ENCODE assay signal across 12 cellular contexts in the genomic region with DNA sequence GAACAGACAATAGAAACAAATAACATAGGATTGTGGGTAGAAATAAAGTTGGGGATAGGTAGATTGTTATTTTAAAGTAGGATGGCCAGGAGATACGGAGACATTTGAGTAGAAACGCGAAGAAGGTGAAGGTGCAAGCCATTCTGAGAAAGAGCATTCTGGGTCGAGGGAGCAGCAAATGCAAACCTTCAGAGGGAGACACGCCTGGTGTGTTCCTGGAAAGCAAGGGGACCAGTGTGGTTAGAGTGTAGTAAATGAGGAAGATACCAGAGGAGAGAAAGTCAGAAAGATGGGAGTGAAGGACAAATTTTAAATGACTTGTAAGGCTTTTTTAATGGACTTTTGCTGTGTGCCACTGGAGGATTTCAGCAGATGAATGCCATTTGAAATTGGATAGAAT. TPM values are rescaled to one million over a fixed set of nuclear protein-coding genes. Genes with fewer than 3 reads are reported as not detected.
DNase-seq lines count a peak whose midpoint lies in the region; ATAC-seq, FAIRE-seq and TF ChIP-seq lines count a peak whose summit lies in the region.
"Had no signal": no experiment of that assay in that cellular context is flagged by ENCODE, and none has a peak within 500 bp of the region (broad histone marks: within the 10 kb centered on the region; RNA-seq: fewer than 3 reads in every experiment).

No MANE protein-coding gene starts in this region.

- H2AFZ ChIP-seq in GM12878 (ENCODE audit: control insufficient read depth, low read depth, low read length), result no peak overlapping the region

- ATAC-seq in CD8-positive, alpha-beta T cell, result no peak
- ATAC-seq in GM12878 (no peak), naive B cell (ENCODE audit: low read depth in 2 of 2) (no peak), GM19351 (IDR thresholded peaks at IDR 0.05; ENCODE audit: unreplicated experiment) (no peak)
- ATAC-seq: sciatic nerve had no signal

- TF ChIP-seq EP300 in GM12878 (IDR thresholded peaks at IDR 0.05; ENCODE audit: borderline replicate concordance in 1 of 2, control insufficient read depth in 1 of 2, low read depth in 2 of 2, low read length in 2 of 2) (no peak), esophagus muscularis mucosa (IDR thresholded peaks at IDR 0.05) (no peak)

- H3K27me3 Mint-ChIP-seq in CD8-positive, alpha-beta T cell (ENCODE audit: low read depth), result no peaks in the 10 kb centered on the region
- H3K27me3 Mint-ChIP-seq in naive B cell, result no peaks in the 10 kb centered on the region

- peak overlapping the region; percentile 99 for H3K4me3 Mint-ChIP-seq in CD8-positive, alpha-beta T cell
- H3K4me3 Mint-ChIP-seq in naive B cell, result peak overlapping the region; percentile 10 to 97 (median 91)

- no peaks in the 10 kb centered on the region for H3K9me3 ChIP-seq in CD8-positive, alpha-beta T cell (ENCODE audit: low read length)
- H3K9me3 ChIP-seq in GM12878 (replicated peaks; ENCODE audit: control insufficient read depth, insufficient read depth, low read length) (no peaks in the 10 kb centered on the region), adrenal gland (replicated peaks in 1 of 3) (no peaks in the 10 kb centered on the region), esophagus muscularis mucosa (no peaks in the 10 kb centered on the region)
- H3K9me3 ChIP-seq: transverse colon had no signal

- BruUV-seq in GM12878 (replicated peaks; lab: Mats Ljungman, UMichigan), result no TSS peak

- no peak for DNase-seq in CD8-positive, alpha-beta T cell
- peak; percentile 42 for DNase-seq in KBM-7
- DNase-seq in GM12878 (ENCODE audit: low read depth, low spot score), result no peak
- no peak for DNase-seq in naive B cell
- DNase-seq in effector CD4-positive, alpha-beta T cell, result no peak
- DNase-seq in adrenal gland, result no peak
- no peak for DNase-seq in esophagus muscularis mucosa (ENCODE audit: extremely low spot score)
- DNase-seq: NCI-H1930, transverse colon had no signal

- CTCF ChIA-PET in CD8-positive, alpha-beta T cell (lab: Charles Lee), result no interaction called here
- CTCF ChIA-PET in GM12878 (lab: Yijun Ruan, JAX), result interaction anchor here (1.0 to 5.7 kb wide), 6 partner anchors 9 to 330 kb away, joined by 3 to 31 read pairs (median 3); no protein-coding TSS in a partner anchor

- no peaks in the 10 kb centered on the region for H3K27me3 ChIP-seq in CD8-positive, alpha-beta T cell (ENCODE audit: insufficient read depth, low read length)
- H3K27me3 ChIP-seq in GM12878 (replicated peaks in 1 of 2; ENCODE audit: control insufficient read depth in 2 of 2, insufficient read depth in 2 of 2, low read length in 1 of 2) (no peaks in the 10 kb centered on the region), adrenal gland (no peaks in the 10 kb centered on the region), esophagus muscularis mucosa (no peaks in the 10 kb centered on the region)
- H3K27me3 ChIP-seq: transverse colon had no signal

- 59% methylated on average over 5 of the region's 5 CpGs for WGBS in GM12878 (ENCODE audit: insufficient coverage, insufficient replicate concordance, low lambda C conversion rate, missing lambda C conversion rate)
- 81 to 88% (median 85%) methylated on average over 5 of the region's 5 CpGs for WGBS in adrenal gland, 4 donors
- 93% methylated on average over 5 of the region's 5 CpGs for WGBS in esophagus muscularis mucosa

- H3K27ac Mint-ChIP-seq in CD8-positive, alpha-beta T cell, result peak overlapping the region; percentile 100
- peak overlapping the region in 5 of 6 donors; percentile 37 to 98 (median 76) for H3K27ac Mint-ChIP-seq in naive B cell

- peak overlapping the region; percentile 88 for H3K4me3 ChIP-seq in CD8-positive, alpha-beta T cell (ENCODE audit: low read depth, low read length)
- H3K4me3 ChIP-seq in GM12878 (peak overlapping the region; percentile 95), adrenal gland (peak overlapping the region in 1 of 4 donors; percentile 74), esophagus muscularis mucosa (peak overlapping the region in 2 of 4 donors; percentile 71 to 79)

- no peaks in the 10 kb centered on the region for H3K9me3 Mint-ChIP-seq in CD8-positive, alpha-beta T cell
- no peaks in the 10 kb centered on the region for H3K9me3 Mint-ChIP-seq in naive B cell

- SMC1A ChIA-PET in GM12878 (lab: Charles Lee; ENCODE audit: uncharacterized antibody, unreplicated experiment), result interaction anchor here (0.7 to 3.7 kb wide), 5 partner anchors 15 to 223 kb away, joined by 3 to 16 read pairs (median 3); no protein-coding TSS in a partner anchor

- peaks cover 15% of the 10 kb centered on the region for H3K4me1 ChIP-seq in CD8-positive, alpha-beta T cell (ENCODE audit: insufficient read depth, low read length)
- H3K4me1 ChIP-seq in GM12878 (ENCODE audit: control insufficient read depth, insufficient read depth, low read length), result peaks cover 3% of the 10 kb centered on the region; the same call in 1 of the 2 replicates
- peaks cover 10 to 28% of the 10 kb centered on the region in 2 donors for H3K4me1 ChIP-seq in adrenal gland (replicated peaks in 1 of 2)
- peaks cover 21 to 32% (median 24%) of the 10 kb centered on the region in 4 donors for H3K4me1 ChIP-seq in esophagus muscularis mucosa

- peaks cover 18% of the 10 kb centered on the region for H3K79me2 ChIP-seq in GM12878 (ENCODE audit: control insufficient read depth, insufficient read depth, low read length)

- TF ChIP-seq POLR2A in GM12878 (IDR thresholded peaks at IDR 0.05; ENCODE audit: low read depth, low read length), result no peak
- no peak for TF ChIP-seq POLR2A in adrenal gland (IDR thresholded peaks at IDR 0.05)
- no peak for TF ChIP-seq POLR2A in esophagus muscularis mucosa (IDR thresholded peaks at IDR 0.05; ENCODE audit: low read depth)

- TF ChIP-seq CTCF in CD8-positive, alpha-beta T cell (IDR thresholded peaks at IDR 0.05), result no peak
- TF ChIP-seq CTCF in GM12878 (IDR thresholded peaks at IDR 0.05 in 2 of 3, conservative IDR thresholded peaks at IDR 0.05 in 1 of 3; ENCODE audit: control insufficient read depth in 2 of 3, extremely low read depth in 1 of 3, insufficient read depth in 1 of 3, low read depth in 3 of 3, low read length in 3 of 3) (no peak), adrenal gland (IDR thresholded peaks at IDR 0.05) (no peak), esophagus muscularis mucosa (IDR thresholded peaks at IDR 0.05) (no peak)

- H3K9ac ChIP-seq in GM12878 (ENCODE audit: control insufficient read depth, insufficient read depth, low read length), result no peak overlapping the region

- RAD21 ChIA-PET in GM12878 (lab: Charles Lee; ENCODE audit: unreplicated experiment), result interaction anchor here (0.6 to 0.8 kb wide), 2 partner anchors 406 to 597 kb away, joined by 3 read pairs; no protein-coding TSS in a partner anchor

- peak overlapping the region; percentile 85 for H3K4me2 ChIP-seq in GM12878 (ENCODE audit: control insufficient read depth, insufficient read depth)

- peaks cover 34% of the 10 kb centered on the region for H3K4me1 Mint-ChIP-seq in CD8-positive, alpha-beta T cell (ENCODE audit: low read depth)
- peaks cover 28 to 50% (median 40%) of the 10 kb centered on the region in 3 donors for H3K4me1 Mint-ChIP-seq in naive B cell

- in situ Hi-C loops in KBM-7 (cut with MboI; ENCODE audit: low pct_unique_long_range_greater_than_20kb, low sequenced_read_pairs), result no loop called here
- in situ Hi-C loops in GM12878 (cut with MboI), result loop anchor here (25.0 kb wide), 1 partner anchor 572 kb away; no protein-coding TSS in a partner anchor

- H3K27ac ChIP-seq in CD8-positive, alpha-beta T cell (ENCODE audit: low read depth, low read length), result no peak overlapping the region
- H3K27ac ChIP-seq in GM12878 (ENCODE audit: control insufficient read depth, insufficient read depth), result no peak overlapping the region
- H3K27ac ChIP-seq in adrenal gland, result no peak overlapping the region
- no peak overlapping the region for H3K27ac ChIP-seq in esophagus muscularis mucosa (replicated peaks in 1 of 4)

- intact Hi-C loops in CD8-positive, alpha-beta T cell (cut with DNase I, micrococcal nuclease), result no loop called here
- intact Hi-C loops in GM12878 (cut with micrococcal nuclease; ENCODE audit: unreplicated experiment) (no loop called here), adrenal gland (cut with DNase I) (no loop called here), esophagus muscularis mucosa (cut with DNase I) (loop anchor here (10.0 kb wide), 1 partner anchor 214 kb away; no protein-coding TSS in a partner anchor)

- H4K20me1 ChIP-seq in GM12878 (ENCODE audit: control insufficient read depth, insufficient read depth), result no peaks in the 10 kb centered on the region

- no peaks in the 10 kb centered on the region for H3K36me3 ChIP-seq in CD8-positive, alpha-beta T cell (ENCODE audit: insufficient read depth, low read length)
- H3K36me3 ChIP-seq in GM12878 (ENCODE audit: control insufficient read depth in 2 of 2, insufficient read depth in 2 of 2, low read length in 1 of 2) (no peaks in the 10 kb centered on the region), adrenal gland (replicated peaks in 1 of 2) (peaks cover 0 to 8% of the 10 kb centered on the region in 2 donors), esophagus muscularis mucosa (peaks cover 0 to 27% (median 9%) of the 10 kb centered on the region in 4 donors)

- POLR2A ChIA-PET in CD8-positive, alpha-beta T cell (lab: Charles Lee), result no interaction called here
- POLR2A ChIA-PET in GM12878 (lab: Charles Lee), result interaction anchor here (1.9 kb wide), 1 partner anchor 87 kb away, joined by 8 read pairs; the partner anchor contains the start of gene ABI2

- no peak for TF ChIP-seq RAD21 in GM12878 (IDR thresholded peaks at IDR 0.05; ENCODE audit: insufficient read depth, low read depth, low read length)

- H3K36me3 Mint-ChIP-seq in CD8-positive, alpha-beta T cell, result peaks cover 39% of the 10 kb centered on the region
- H3K36me3 Mint-ChIP-seq in naive B cell, result peaks cover 4 to 13% of the 10 kb centered on the region in 2 donors

- no peak for FAIRE-seq in GM12878 (lab: Jason Lieb, UNC)
- FAIRE-seq: GM12892 had no signal

RNA-seq across cellular contexts. Expression of gene CYP20A1, which starts 1.7 kb away (rescaled TPM):
- total RNA-seq in CD8-positive, alpha-beta T cell, result 10 to 100 TPM; 22.6 to 24.6 TPM
- total RNA-seq in GM12878 (2013; cell fraction: nucleolus; rRNA removed), result 20.7 and 23.0 TPM in 2 replicates
- total RNA-seq in GM12878 (2014; rRNA removed), result 12.8 and 13.8 TPM in 2 replicates
- total RNA-seq in GM12878 (2014; rRNA removed; fragmentation: Illumina TruSeq; extraction: Trizol), result 13.0 TPM in 2 replicates
- total RNA-seq in GM12878 (2021), result 10.2 and 11.4 TPM in 2 replicates
- 3.5 TPM for polyA plus RNA-seq in GM12878 (2011; ENCODE audit: low read depth)
- 8.4 and 12.2 TPM in 2 replicates for polyA plus RNA-seq in GM12878 (2011; rRNA removed)
- 5.8 and 6.3 TPM in 2 replicates for polyA plus RNA-seq in GM12878 (2011; cell fraction: cytosol; rRNA removed)
- polyA plus RNA-seq in GM12878 (2011; cell fraction: nucleus; rRNA removed), result 4.4 and 6.3 TPM in 2 replicates
- 4.8 TPM in 2 replicates for polyA plus RNA-seq in GM12878 (2012)
- 7.8 and 8.5 TPM in 2 replicates for polyA plus RNA-seq in GM12878 (2014; fragmentation: Illumina TruSeq; extraction: Trizol)
- polyA plus RNA-seq in GM12878 (2014; fragmentation: Nextera tagmentation; extraction: Ambion mirVana), result 10 to 100 TPM; 15.1 to 19.1 TPM
- polyA plus RNA-seq in GM12878 (2014; rRNA removed), result 7.5 and 8.3 TPM in 2 replicates
- 10 to 100 TPM; 18.9 to 19.0 TPM for polyA plus RNA-seq in GM12878 (2016; fragmentation: Nextera tagmentation; extraction: Ambion mirVana)
- polyA minus RNA-seq in GM12878 (2011; rRNA and poly(A)+ RNA removed), result 12.7 and 14.8 TPM in 2 replicates
- polyA minus RNA-seq in GM12878 (2011; cell fraction: cytosol; rRNA and poly(A)+ RNA removed), result 5.4 and 7.4 TPM in 2 replicates
- 4.6 and 8.0 TPM in 2 replicates for polyA minus RNA-seq in GM12878 (2011; cell fraction: nucleus; rRNA and poly(A)+ RNA removed)
- 10 to 100 TPM; 15.3 to 34.1 (median 20.6) TPM for polyA plus RNA-seq in naive B cell (ENCODE audit: low read depth in 6 of 6)
- 10 to 100 TPM; 25.9 to 70.9 (median 42.0) TPM for total RNA-seq in adrenal gland
- polyA plus RNA-seq in adrenal gland, result 10 to 100 TPM; 10.9 to 22.9 (median 13.0) TPM
- total RNA-seq in esophagus muscularis mucosa, result 10 to 100 TPM; 23.7 to 33.8 (median 29.7) TPM
